In the genomic region with DNA sequence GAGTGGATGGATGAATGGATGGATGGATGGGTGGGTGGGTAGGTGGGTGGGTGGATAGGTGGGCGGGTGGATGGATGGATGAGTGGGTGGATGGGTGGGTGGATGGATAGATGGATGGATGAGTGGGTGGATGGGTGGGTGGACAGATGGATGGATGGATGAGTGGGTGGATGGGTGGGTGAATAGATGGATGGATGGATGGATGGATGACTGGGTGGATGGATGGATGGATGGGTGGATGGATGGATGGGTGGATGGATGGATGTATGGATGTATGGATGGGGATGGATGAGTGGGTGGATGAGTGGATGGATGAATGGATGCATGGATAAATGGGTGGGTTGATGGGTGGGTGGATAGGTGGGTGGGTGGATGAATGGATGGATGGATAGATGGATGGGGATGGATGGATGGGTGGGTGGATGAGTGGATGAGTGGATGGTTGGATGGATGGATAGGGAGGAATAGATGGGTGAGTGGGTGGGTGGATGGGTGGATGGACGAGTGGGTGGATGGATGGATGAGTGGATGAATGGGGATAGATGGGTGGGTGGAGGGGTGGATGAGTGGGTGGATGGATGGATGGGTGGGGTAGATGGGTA, we compare ENCODE assay signal across 6 cellular contexts.
"Had no signal": no experiment of that assay in that cellular context is flagged by ENCODE, and none has a peak within 500 bp of the region (broad histone marks: within the 10 kb centered on the region; RNA-seq: fewer than 3 reads in every experiment).

No MANE protein-coding gene starts in this region.

- H3K27ac Mint-ChIP-seq: IgD-negative memory B cell had no signal

- H3K9me3 Mint-ChIP-seq: IgD-negative memory B cell had no signal

- DNase-seq: GM23248, GOT3, H7, KG1 had no signal

- H3K27ac ChIP-seq: GM23248 had no signal

- H3K4me3 ChIP-seq: GM23248, HAP-1 had no signal

- H3K9me3 ChIP-seq: HAP-1 had no signal

- H3K36me3 ChIP-seq: HAP-1 had no signal
